1 cellular context compared by ENCODE assay signal in the genomic region with DNA sequence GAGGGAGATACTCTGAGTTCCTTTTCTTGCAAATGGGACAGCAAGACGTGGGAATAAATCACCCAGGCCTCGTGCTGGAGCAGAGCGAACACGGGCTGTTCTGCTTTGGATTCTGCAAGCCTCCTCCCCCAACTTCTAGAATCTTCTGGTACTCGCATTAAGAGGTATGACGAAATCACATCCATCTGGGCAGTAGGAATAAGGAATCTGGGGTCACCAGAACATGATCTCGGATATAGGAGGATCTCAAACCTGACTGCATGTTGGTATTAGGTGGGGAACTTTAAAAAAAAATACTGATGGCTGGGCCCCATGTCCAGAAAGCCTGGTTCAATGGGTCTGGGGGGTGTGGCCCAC.
TF ChIP-seq lines count a peak whose summit lies in the region.

No MANE protein-coding gene starts in this region.

TF ChIP-seq in GM23338, 12 proteins besides CTCF, POLR2A, EP300 and RAD21 (continued from another document):
- TF ChIP-seq NANOG (IDR thresholded peaks at IDR 0.05; ENCODE audit: borderline replicate concordance) (no peak), ZNF114 (CRISPR knock-in tag; IDR thresholded peaks at IDR 0.05) (no peak)
